ENCODE assay signal across 25 cellular contexts in genomic region chr4:56430203-56430602, GRCh38.
"Had no signal": no experiment of that assay in that cellular context is flagged by ENCODE, and none has a peak within 500 bp of the region (broad histone marks: within the 10 kb centered on the region; RNA-seq: fewer than 3 reads in every experiment).

No MANE protein-coding gene starts in this region.

- H3K27me3 ChIP-seq: hepatocyte, ovary, right atrium auricular region, stomach, testis, thyroid gland, upper lobe of right lung had no signal

- H3K4me3 Mint-ChIP-seq: mesothelial cell of epicardium; naive B cell; natural killer cell treated with Interleukin-12 subunit alpha and Interleukin-12 subunit beta and Interleukin-15 and Interleukin-18, amount 100 ng/mL, for 72 hours; stimulated activated naive B cell treated with anti-CD40 and anti-IgM and Interleukin-4, amounts not matched to agents 10 μg/mL and 1 μg/mL and 100 μg/mL, for 72 hours had no signal

- H3K27me3 Mint-ChIP-seq: naive B cell; natural killer cell treated with Interleukin-12 subunit alpha and Interleukin-12 subunit beta and Interleukin-15 and Interleukin-18, amount 100 ng/mL, for 72 hours; progenitor cell of endocrine pancreas; stimulated activated naive B cell treated with anti-CD40 and anti-IgM and Interleukin-4, amounts not matched to agents 10 μg/mL and 1 μg/mL and 100 μg/mL, for 72 hours had no signal

- H3K4me2 ChIP-seq: hepatocyte had no signal

- DNase-seq: islet precursor cell; left ventricle myocardium inferior; mesendoderm; naive B cell; ovary; stimulated activated CD4-positive, alpha-beta T cell treated with anti-CD3 and anti-CD28 coated beads, Interleukin-12 subunit alpha, Interleukin-12 subunit beta, amount 100 ng/mL, for 4 hours; stimulated activated CD4-positive, alpha-beta T cell treated with anti-CD3 and anti-CD28 coated beads, Interleukin-15, amount 100 ng/mL, for 24 hours; stimulated activated CD4-positive, alpha-beta T cell treated with anti-CD3 and anti-CD28 coated beads, Interleukin-2, amount 100 ng/mL, for 24 hours; stimulated activated CD4-positive, alpha-beta T cell treated with anti-CD3 and anti-CD28 coated beads, Interleukin-4, amount 100 ng/mL, for 1 hour; stimulated activated naive B cell treated with anti-CD40 and anti-IgM and Interleukin-4, amounts not matched to agents 10 μg/mL and 1 μg/mL and 100 μg/mL, for 72 hours; stimulated activated naive CD8-positive, alpha-beta T cell treated with anti-CD3 and anti-CD28 coated beads, Interleukin-15, Interleukin-2, amounts not matched to agents 100 U/mL and 50 U/mL, for 24 hours; stomach; testis; thyroid gland; trophoblast cell; upper lobe of right lung had no signal

- H3K27ac Mint-ChIP-seq: mesothelial cell of epicardium; naive B cell; natural killer cell treated with Interleukin-12 subunit alpha and Interleukin-12 subunit beta and Interleukin-15 and Interleukin-18, amount 100 ng/mL, for 72 hours; progenitor cell of endocrine pancreas; stimulated activated naive B cell treated with anti-CD40 and anti-IgM and Interleukin-4, amounts not matched to agents 10 μg/mL and 1 μg/mL and 100 μg/mL, for 72 hours had no signal

- H3K4me3 ChIP-seq: hepatocyte, left ventricle myocardium inferior, lung, ovary, right atrium auricular region, skin epidermis, stomach, testis, thyroid gland, upper lobe of right lung had no signal

- H3K36me3 ChIP-seq: left ventricle myocardium inferior, ovary, right atrium auricular region, stomach, thyroid gland, upper lobe of right lung had no signal

- H2AFZ ChIP-seq: hepatocyte had no signal

- FAIRE-seq: urothelium cell line had no signal

- ATAC-seq: natural killer cell treated with Interleukin-12 subunit alpha and Interleukin-12 subunit beta and Interleukin-15 and Interleukin-18, amount 100 ng/mL, for 72 hours; sciatic nerve; stimulated activated naive B cell treated with anti-CD40 and anti-IgM and Interleukin-4, amounts not matched to agents 10 μg/mL and 1 μg/mL and 100 μg/mL, for 72 hours; stimulated activated naive CD8-positive, alpha-beta T cell treated with anti-CD3 and anti-CD28 coated beads, Interleukin-15, Interleukin-2, amounts not matched to agents 100 U/mL and 50 U/mL, for 24 hours; upper lobe of right lung had no signal

- H3K9me3 ChIP-seq: left ventricle myocardium inferior, ovary, right atrium auricular region, stomach, testis, thyroid gland, upper lobe of right lung had no signal

- H3K9me3 Mint-ChIP-seq: natural killer cell treated with Interleukin-12 subunit alpha and Interleukin-12 subunit beta and Interleukin-15 and Interleukin-18, amount 100 ng/mL, for 72 hours had no signal

- H3K27ac ChIP-seq: hepatocyte, left ventricle myocardium inferior, ovary, right atrium auricular region, skin epidermis, stomach, thyroid gland, upper lobe of right lung had no signal

- H3K36me3 Mint-ChIP-seq: natural killer cell treated with Interleukin-12 subunit alpha and Interleukin-12 subunit beta and Interleukin-15 and Interleukin-18, amount 100 ng/mL, for 72 hours had no signal
